In the genomic region with DNA sequence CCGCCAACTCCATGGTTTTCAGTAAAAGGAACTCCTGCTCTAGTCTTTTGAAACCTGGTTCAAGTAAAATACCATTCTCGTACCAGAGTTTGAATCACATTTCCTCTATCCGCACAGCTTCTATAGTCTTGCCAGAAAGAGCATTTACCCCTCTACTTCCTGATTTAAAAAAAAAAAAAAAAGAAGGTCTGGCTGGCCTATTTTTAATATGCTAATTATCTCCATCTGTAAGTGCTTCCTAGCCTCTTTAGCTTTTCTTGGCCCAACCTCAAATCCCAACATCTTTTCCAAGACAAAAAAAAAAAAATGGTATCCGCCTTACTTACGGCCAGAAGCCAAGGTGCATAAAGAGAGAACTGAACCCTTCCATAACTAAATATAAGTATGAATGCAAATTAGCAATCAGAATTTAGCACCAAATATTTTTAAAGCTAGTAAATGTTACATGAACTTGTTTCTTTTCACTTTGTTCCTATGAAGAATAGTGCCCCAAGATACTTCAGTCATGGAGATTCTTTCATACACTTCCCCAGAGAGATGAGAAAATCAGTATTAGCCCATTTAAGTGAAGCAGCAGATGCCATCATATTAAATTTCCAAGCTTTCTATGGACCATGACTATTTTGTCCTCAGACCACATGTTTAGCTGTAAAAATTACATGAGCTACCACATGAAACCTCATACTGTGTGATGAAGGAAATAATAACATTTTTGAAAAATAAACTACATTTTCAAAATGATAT, we compare ENCODE assay signal across 24 cellular contexts.
A peak's percentile ranks its signal among the peaks of the same experiment; 100 is the strongest.
DNase-seq lines count a peak whose midpoint lies in the region; ATAC-seq and TF ChIP-seq lines count a peak whose summit lies in the region.
"Had no signal": no experiment of that assay in that cellular context is flagged by ENCODE, and none has a peak within 500 bp of the region (broad histone marks: within the 10 kb centered on the region; RNA-seq: fewer than 3 reads in every experiment).

No MANE protein-coding gene starts in this region.

- H3K36me3 Mint-ChIP-seq in progenitor cell of endocrine pancreas (ENCODE audit: insufficient read depth), result no peaks in the 10 kb centered on the region
- H3K36me3 Mint-ChIP-seq: CD4-positive, alpha-beta memory T cell; IgD-negative memory B cell had no signal

- H3K4me3 ChIP-seq in fibroblast of the aortic adventitia (ENCODE audit: low read depth, low read length), result no peak overlapping the region
- H3K4me3 ChIP-seq: A549 had no signal

- no peak overlapping the region for H3K27ac Mint-ChIP-seq in progenitor cell of endocrine pancreas
- H3K27ac Mint-ChIP-seq: CD4-positive, alpha-beta memory T cell; IgD-negative memory B cell; T-helper 17 cell had no signal

- no peaks in the 10 kb centered on the region for H3K9me3 Mint-ChIP-seq in progenitor cell of endocrine pancreas (ENCODE audit: low read depth)

- H3K4me3 Mint-ChIP-seq in progenitor cell of endocrine pancreas (ENCODE audit: low read depth), result no peak overlapping the region
- H3K4me3 Mint-ChIP-seq: CD4-positive, alpha-beta memory T cell; IgD-negative memory B cell; T-helper 17 cell had no signal

- H3K4me1 Mint-ChIP-seq in progenitor cell of endocrine pancreas (ENCODE audit: low read depth), result no peaks in the 10 kb centered on the region
- H3K4me1 Mint-ChIP-seq: CD4-positive, alpha-beta memory T cell; IgD-negative memory B cell; T-helper 17 cell had no signal

- H3K27me3 Mint-ChIP-seq in progenitor cell of endocrine pancreas, result no peaks in the 10 kb centered on the region

- DNase-seq in DMS 273 treated with DMSO at 0.1 percent for 48 hours (lab: John Stamatoyannopoulos, UW) (peak; percentile 91), NCI-H2171 (lab: John Stamatoyannopoulos, UW) (peak; percentile 23), NCI-H69 (lab: John Stamatoyannopoulos, UW) (peak; percentile 25), fibroblast of the aortic adventitia (ENCODE audit: low read depth) (peak; percentile 66), GM10266 (ENCODE audit: extremely low spot score) (no peak), progenitor cell of endocrine pancreas (ENCODE audit: low spot score, unreplicated experiment) (no peak)
- DNase-seq: C1 segment of cervical spinal cord; CD4-positive, alpha-beta memory T cell; COR-L47; DMS79; GOT3; HCEC 1CT; NCI-H1092; NCI-H1417 treated with DMSO at 0.1 percent for 48 hours; NCI-H187 treated with DMSO at 0.1 percent for 48 hours; NCI-H510A; NCI-H774; PC-3; T-helper 17 cell had no signal

- ATAC-seq in GM21515 (IDR thresholded peaks at IDR 0.05; ENCODE audit: unreplicated experiment) (no peak), GM18873 (IDR thresholded peaks at IDR 0.05; ENCODE audit: low FRiP score, unreplicated experiment) (no peak)
- ATAC-seq: A549, PC-3, SK-N-SH treated with all-trans-retinoic acid at 6 μM for 48 hours, T-helper 17 cell had no signal

- TF ChIP-seq CTCF in fibroblast of the aortic adventitia (IDR thresholded peaks at IDR 0.05; ENCODE audit: insufficient read depth, low read length) (no peak), GM10266 (IDR thresholded peaks at IDR 0.05; ENCODE audit: control insufficient read depth, insufficient read depth, low read depth, missing control alignments) (no peak), progenitor cell of endocrine pancreas (IDR thresholded peaks at IDR 0.05; ENCODE audit: unreplicated experiment) (no peak)

Comparison
In these comparisons a context has a peak if more than half of its experiments do, and no peak if none do; other contexts are left out.
1. DNase-seq: peak in DMS 273 treated with DMSO at 0.1 percent for 48 hours (single experiment), NCI-H2171 (single experiment), NCI-H69 (single experiment) and fibroblast of the aortic adventitia (single experiment); none in GM10266 (single experiment) and progenitor cell of endocrine pancreas (single experiment).